ENCODE assay signal across 8 cellular contexts in genomic region chr2:157492189-157492773, GRCh38. TPM values are rescaled to one million over a fixed set of nuclear protein-coding genes. Genes with fewer than 3 reads are reported as not detected.
DNase-seq lines count a peak whose midpoint lies in the region; ATAC-seq lines count a peak whose summit lies in the region.

No MANE protein-coding gene starts in this region.

- no peak overlapping the region for H3K4me3 Mint-ChIP-seq in CD8-positive, alpha-beta memory T cell
- no peak overlapping the region for H3K4me3 Mint-ChIP-seq in activated CD4-positive, alpha-beta memory T cell treated with anti-CD3 and anti-CD28 coated beads for 36 hours

- peaks cover 14% of the 10 kb centered on the region for H3K4me1 ChIP-seq in CD8-positive, alpha-beta memory T cell (ENCODE audit: insufficient read depth, low read length)
- H3K4me1 ChIP-seq in mesenchymal stem cell (ENCODE audit: control insufficient read depth, insufficient read depth, low read depth, low read length) = peaks cover 5% of the 10 kb centered on the region

- H3K23ac ChIP-seq in mesenchymal stem cell (ENCODE audit: low read length in 2 of 2) = no peak overlapping the region

- H2BK120ac ChIP-seq in mesenchymal stem cell (ENCODE audit: low read depth, low read length) = no peak overlapping the region

- H3K18ac ChIP-seq in mesenchymal stem cell (ENCODE audit: low read depth in 1 of 2, low read length in 2 of 2) = no peak overlapping the region

- no peaks in the 10 kb centered on the region for H3K9me3 ChIP-seq in CD8-positive, alpha-beta memory T cell (ENCODE audit: low read length)
- no peaks in the 10 kb centered on the region for H3K9me3 ChIP-seq in mesenchymal stem cell (ENCODE audit: control insufficient read depth, low read length)

- no peaks in the 10 kb centered on the region for H3K27me3 ChIP-seq in CD8-positive, alpha-beta memory T cell (ENCODE audit: insufficient read depth, low read length, poor library complexity, severe bottlenecking)
- H3K27me3 ChIP-seq in mesenchymal stem cell (ENCODE audit: control insufficient read depth in 1 of 2, insufficient read depth in 1 of 2, low read length in 2 of 2) = no peaks in the 10 kb centered on the region

- H4K8ac ChIP-seq in mesenchymal stem cell (ENCODE audit: low read length) = no peak overlapping the region

- H3K4me3 ChIP-seq in CD8-positive, alpha-beta memory T cell (ENCODE audit: low read length) = no peak overlapping the region
- no peak overlapping the region for H3K4me3 ChIP-seq in mesenchymal stem cell (ENCODE audit: insufficient read depth in 1 of 2, low read depth in 1 of 2, low read length in 2 of 2)

- no peak overlapping the region for H3K4ac ChIP-seq in mesenchymal stem cell (ENCODE audit: low read depth in 1 of 2, low read length in 2 of 2)

- no peaks in the 10 kb centered on the region for H3K36me3 Mint-ChIP-seq in CD8-positive, alpha-beta memory T cell
- H3K36me3 Mint-ChIP-seq in activated CD4-positive, alpha-beta memory T cell treated with anti-CD3 and anti-CD28 coated beads for 36 hours = no peaks in the 10 kb centered on the region

- WGBS in mesenchymal stem cell = 12% methylated on average over 5 of the region's 5 CpGs

- intact Hi-C loops in activated CD4-positive, alpha-beta memory T cell treated with anti-CD3 and anti-CD28 coated beads for 36 hours (cut with micrococcal nuclease) = loop anchor here (2.0 kb wide), 1 partner anchor 189 kb away; no protein-coding TSS in a partner anchor

- H3K36me3 ChIP-seq in CD8-positive, alpha-beta memory T cell (ENCODE audit: insufficient read depth, low read length) = no peaks in the 10 kb centered on the region
- no peaks in the 10 kb centered on the region for H3K36me3 ChIP-seq in mesenchymal stem cell (ENCODE audit: control insufficient read depth in 1 of 2, insufficient read depth in 2 of 2, low read depth in 1 of 2, low read length in 2 of 2)

- no peaks in the 10 kb centered on the region for H3K9me3 Mint-ChIP-seq in CD8-positive, alpha-beta memory T cell
- no peaks in the 10 kb centered on the region for H3K9me3 Mint-ChIP-seq in activated CD4-positive, alpha-beta memory T cell treated with anti-CD3 and anti-CD28 coated beads for 36 hours

- H3K14ac ChIP-seq in mesenchymal stem cell (ENCODE audit: low read length in 2 of 2) = no peak overlapping the region

- H4K91ac ChIP-seq in mesenchymal stem cell (ENCODE audit: low read length) = no peak overlapping the region

- no peak overlapping the region for H2BK12ac ChIP-seq in mesenchymal stem cell (ENCODE audit: low read length in 2 of 2)

- H3K4me1 Mint-ChIP-seq in CD8-positive, alpha-beta memory T cell = peaks cover 17 to 29% (median 21%) of the 10 kb centered on the region in 3 donors
- H3K4me1 Mint-ChIP-seq in activated CD4-positive, alpha-beta memory T cell treated with anti-CD3 and anti-CD28 coated beads for 36 hours (ENCODE audit: low read depth) = peaks cover 55% of the 10 kb centered on the region

- H3K27ac Mint-ChIP-seq in CD8-positive, alpha-beta memory T cell = peak overlapping the region in 1 of 8 donors; percentile 22
- no peak overlapping the region for H3K27ac Mint-ChIP-seq in activated CD4-positive, alpha-beta memory T cell treated with anti-CD3 and anti-CD28 coated beads for 36 hours

- H3K4me2 ChIP-seq in mesenchymal stem cell (ENCODE audit: low read length, poor library complexity, severe bottlenecking) = no peak overlapping the region

- no peak overlapping the region for H2AFZ ChIP-seq in mesenchymal stem cell (ENCODE audit: low read depth, low read length)

- H2AK5ac ChIP-seq in mesenchymal stem cell (ENCODE audit: low read length, severe bottlenecking) = no peak overlapping the region

- DNase-seq in CD8-positive, alpha-beta memory T cell = peak; percentile 31 to 79 (median 54)
- DNase-seq in NCI-H510A treated with DMSO at 0.1 percent for 48 hours (lab: John Stamatoyannopoulos, UW) = peak; percentile 44
- DNase-seq in activated CD4-positive, alpha-beta memory T cell treated with anti-CD3 and anti-CD28 coated beads for 36 hours = peak; percentile 83
- DNase-seq in ecto neural progenitor cell (ENCODE audit: low spot score) = peak; percentile 65
- peak; percentile 63 for DNase-seq in mesenchymal stem cell
- peak; percentile 48 for DNase-seq in stimulated activated CD8-positive, alpha-beta memory T cell treated with anti-CD3 and anti-CD28 coated beads, Interleukin-4, amount 100 ng/mL, for 24 hours (ENCODE audit: low read depth)

- CTCF ChIA-PET in CD8-positive, alpha-beta memory T cell (lab: Charles Lee) = interaction anchor here (0.9 to 6.0 kb wide), 22 partner anchors 11 to 405 kb away, joined by 3 to 60 read pairs (median 4); partner anchors contain the start of gene CYTIP
- CTCF ChIA-PET in activated CD4-positive, alpha-beta memory T cell treated with anti-CD3 and anti-CD28 coated beads for 36 hours (lab: Charles Lee) = interaction anchor here (0.7 to 9.9 kb wide), 49 partner anchors 10 to 532 kb away, joined by 3 to 147 read pairs (median 3); partner anchors contain the start of genes ACVR1C, CYTIP and ERMN

- H3K79me1 ChIP-seq in mesenchymal stem cell (replicated peaks; ENCODE audit: low read length, poor library complexity, severe bottlenecking) = no peaks in the 10 kb centered on the region

- H3K27ac ChIP-seq in CD8-positive, alpha-beta memory T cell (ENCODE audit: low read depth, low read length) = no peak overlapping the region
- H3K27ac ChIP-seq in mesenchymal stem cell (ENCODE audit: low read length, poor library complexity, severe bottlenecking) = no peak overlapping the region

- ATAC-seq in GM19324 (IDR thresholded peaks at IDR 0.05; ENCODE audit: low FRiP score, unreplicated experiment) = peak; percentile 82
- ATAC-seq in HG03280 (IDR thresholded peaks at IDR 0.05; ENCODE audit: unreplicated experiment) = peak; percentile 93

- H2BK15ac ChIP-seq in mesenchymal stem cell (ENCODE audit: low read depth, poor library complexity, severe bottlenecking) = no peak overlapping the region

- H3K9ac ChIP-seq in mesenchymal stem cell (ENCODE audit: low read length) = no peak overlapping the region

- peaks cover 0 to 6% of the 10 kb centered on the region in 2 donors for H3K27me3 Mint-ChIP-seq in CD8-positive, alpha-beta memory T cell
- no peaks in the 10 kb centered on the region for H3K27me3 Mint-ChIP-seq in activated CD4-positive, alpha-beta memory T cell treated with anti-CD3 and anti-CD28 coated beads for 36 hours

- POLR2A ChIA-PET in CD8-positive, alpha-beta memory T cell (lab: Charles Lee) = interaction anchor here (1.4 kb wide), 1 partner anchor 51 kb away, joined by 4 read pairs; no protein-coding TSS in a partner anchor
- POLR2A ChIA-PET in activated CD4-positive, alpha-beta memory T cell treated with anti-CD3 and anti-CD28 coated beads for 36 hours (lab: Charles Lee) = interaction anchor here (0.6 to 2.1 kb wide), 4 partner anchors 15 to 406 kb away, joined by 3 to 7 read pairs (median 3); partner anchors contain the start of gene CYTIP

- H2BK5ac ChIP-seq in mesenchymal stem cell (ENCODE audit: low read depth, low read length, poor library complexity, severe bottlenecking) = no peak overlapping the region

RNA-seq across cellular contexts. Expression of gene CYTIP, which starts 48.4 kb away (rescaled TPM):
- total RNA-seq in CD8-positive, alpha-beta memory T cell = 100 to 1,000 TPM; 195 to 202 TPM
- polyA plus RNA-seq in CD8-positive, alpha-beta memory T cell = 144 TPM
- total RNA-seq in activated CD4-positive, alpha-beta memory T cell treated with anti-CD3 and anti-CD28 coated beads for 36 hours = 100 to 1,000 TPM; 369 to 388 TPM
- polyA plus RNA-seq in mesenchymal stem cell (2013, experiment 1 of 2) = 0.36 TPM
- 0.32 TPM for polyA plus RNA-seq in mesenchymal stem cell (2013, experiment 2 of 2)
